ENCODE assay signal across 21 cellular contexts in the genomic region with DNA sequence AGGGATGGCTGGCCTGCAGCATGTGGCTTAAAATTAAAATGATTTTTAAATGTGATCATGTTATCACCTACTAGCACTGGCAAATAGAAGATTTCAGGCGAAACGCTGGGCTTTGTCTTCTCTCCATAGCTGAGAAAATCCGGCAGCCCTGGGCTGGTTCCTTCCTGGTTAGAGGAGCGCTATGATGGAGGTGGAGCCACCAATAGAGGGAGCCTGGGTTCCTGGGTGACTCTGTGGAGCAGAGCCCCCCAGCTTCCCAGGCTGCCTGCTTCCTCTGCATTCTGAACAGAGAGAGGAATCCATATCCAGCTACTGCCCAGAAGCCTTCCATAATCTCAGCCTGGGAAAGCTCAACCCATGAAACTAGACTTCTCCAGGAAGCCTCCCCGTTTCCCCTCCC. TPM values are rescaled to one million over a fixed set of nuclear protein-coding genes. Genes with fewer than 3 reads are reported as not detected.
A peak's percentile ranks its signal among the peaks of the same experiment; 100 is the strongest.
DNase-seq lines count a peak whose midpoint lies in the region; ATAC-seq, FAIRE-seq and TF ChIP-seq lines count a peak whose summit lies in the region.
"Had no signal": no experiment of that assay in that cellular context is flagged by ENCODE, and none has a peak within 500 bp of the region (broad histone marks: within the 10 kb centered on the region; RNA-seq: fewer than 3 reads in every experiment).

No MANE protein-coding gene starts in this region.

- FAIRE-seq in urothelium cell line (lab: Jason Lieb, UNC) = no peak
- FAIRE-seq: GM12891 had no signal

- peak; percentile 75 for ATAC-seq in WTC11
- no peak for ATAC-seq in mucosa of descending colon
- no peak for ATAC-seq in GM21576 (IDR thresholded peaks at IDR 0.05; ENCODE audit: unreplicated experiment)
- no peak for ATAC-seq in activated CD4-positive, alpha-beta T cell treated with anti-CD3 and anti-CD28 coated beads for 36 hours
- ATAC-seq in HG03097 (IDR thresholded peaks at IDR 0.05; ENCODE audit: low FRiP score, unreplicated experiment) = no peak
- ATAC-seq: activated CD8-positive, alpha-beta memory T cell treated with anti-CD3 and anti-CD28 coated beads, Interleukin-2, amount 10 ng/mL, durations not matched to agents 7 days and 5 days; psoas muscle had no signal

- intact Hi-C loops in mucosa of descending colon (cut with DNase I, micrococcal nuclease) = no loop called here
- intact Hi-C loops in activated CD4-positive, alpha-beta T cell treated with anti-CD3 and anti-CD28 coated beads for 36 hours (cut with DNase I, micrococcal nuclease) = no loop called here

- peaks cover 6% of the 10 kb centered on the region for H3K9me3 Mint-ChIP-seq in WTC11
- H3K9me3 Mint-ChIP-seq in activated CD4-positive, alpha-beta T cell treated with anti-CD3 and anti-CD28 coated beads for 36 hours (ENCODE audit: low read depth) = no peaks in the 10 kb centered on the region
- H3K9me3 Mint-ChIP-seq: nephron had no signal

- DNase-seq in D341Med (ENCODE audit: low spot score) (peak; percentile 62), HT-29 (ENCODE audit: low spot score) (peak; percentile 30), WTC11 (ENCODE audit: low spot score) (peak; percentile 21), mucosa of descending colon (peak in 2 of 3 donors; percentile 12 to 14), urothelium cell line (ENCODE audit: low spot score) (no peak)
- DNase-seq in activated CD4-positive, alpha-beta T cell treated with anti-CD3 and anti-CD28 coated beads for 36 hours = no peak
- DNase-seq: activated CD8-positive, alpha-beta memory T cell treated with anti-CD3 and anti-CD28 coated beads, Interleukin-2, amount 10 ng/mL, durations not matched to agents 7 days and 5 days; central memory CD4-positive, alpha-beta T cell; GF-D8; head of caudate nucleus; mesenchymal stem cell; MM.1S; NCI-H1694 treated with DMSO at 0.1 percent for 48 hours; OCI-M1; testis had no signal

- H3K4me3 ChIP-seq in mucosa of descending colon = no peak overlapping the region
- H3K4me3 ChIP-seq: psoas muscle, testis had no signal

- TF ChIP-seq CTCF in WTC11 (IDR thresholded peaks at IDR 0.05) = no peak
- no peak for TF ChIP-seq CTCF in mucosa of descending colon (IDR thresholded peaks at IDR 0.05)

- H3K9me3 ChIP-seq in mucosa of descending colon = no peaks in the 10 kb centered on the region
- H3K9me3 ChIP-seq: Caco-2, psoas muscle, testis had no signal

- no peaks in the 10 kb centered on the region for H3K27me3 Mint-ChIP-seq in WTC11 (ENCODE audit: low read depth)
- H3K27me3 Mint-ChIP-seq in activated CD4-positive, alpha-beta T cell treated with anti-CD3 and anti-CD28 coated beads for 36 hours = no peaks in the 10 kb centered on the region
- H3K27me3 Mint-ChIP-seq: activated CD8-positive, alpha-beta memory T cell treated with anti-CD3 and anti-CD28 coated beads, Interleukin-2, amount 10 ng/mL, durations not matched to agents 7 days and 5 days had no signal

- no peak overlapping the region for H3K4me3 Mint-ChIP-seq in WTC11
- no peak overlapping the region for H3K4me3 Mint-ChIP-seq in activated CD4-positive, alpha-beta T cell treated with anti-CD3 and anti-CD28 coated beads for 36 hours
- H3K4me3 Mint-ChIP-seq: activated CD8-positive, alpha-beta memory T cell treated with anti-CD3 and anti-CD28 coated beads, Interleukin-2, amount 10 ng/mL, durations not matched to agents 7 days and 5 days; nephron had no signal

- H3K4me1 ChIP-seq in mucosa of descending colon (ENCODE audit: low read depth) = peaks cover 3% of the 10 kb centered on the region
- H3K4me1 ChIP-seq: Caco-2, testis had no signal

- H3K4me1 Mint-ChIP-seq in WTC11 = 0 out of 2 replicates have a peak, but pooled peaks cover 3% of the 10 kb centered on the region
- H3K4me1 Mint-ChIP-seq in activated CD4-positive, alpha-beta T cell treated with anti-CD3 and anti-CD28 coated beads for 36 hours = peaks cover 5% of the 10 kb centered on the region

- CTCF ChIA-PET in WTC11 (lab: Charles Lee) = interaction anchor here (0.6 to 4.2 kb wide), 8 partner anchors 13 to 433 kb away, joined by 3 to 37 read pairs (median 4); no protein-coding TSS in a partner anchor
- CTCF ChIA-PET in activated CD4-positive, alpha-beta T cell treated with anti-CD3 and anti-CD28 coated beads for 36 hours (lab: Charles Lee) = interaction anchor here (0.8 to 6.1 kb wide), 2 partner anchors 14 to 28 kb away, joined by 3 to 21 read pairs; no protein-coding TSS in a partner anchor

- H3K27ac Mint-ChIP-seq in WTC11 = no peak overlapping the region
- H3K27ac Mint-ChIP-seq in activated CD4-positive, alpha-beta T cell treated with anti-CD3 and anti-CD28 coated beads for 36 hours = no peak overlapping the region
- H3K27ac Mint-ChIP-seq: activated CD8-positive, alpha-beta memory T cell treated with anti-CD3 and anti-CD28 coated beads, Interleukin-2, amount 10 ng/mL, durations not matched to agents 7 days and 5 days; nephron had no signal

- no peaks in the 10 kb centered on the region for H3K36me3 ChIP-seq in mucosa of descending colon (ENCODE audit: low read depth)

- POLR2A ChIA-PET in WTC11 (lab: Charles Lee) = no interaction called here
- POLR2A ChIA-PET in activated CD4-positive, alpha-beta T cell treated with anti-CD3 and anti-CD28 coated beads for 36 hours (lab: Charles Lee) = no interaction called here

- no peaks in the 10 kb centered on the region for H3K36me3 Mint-ChIP-seq in WTC11
- H3K36me3 Mint-ChIP-seq in activated CD4-positive, alpha-beta T cell treated with anti-CD3 and anti-CD28 coated beads for 36 hours (ENCODE audit: low read depth) = no peaks in the 10 kb centered on the region
- H3K36me3 Mint-ChIP-seq: activated CD8-positive, alpha-beta memory T cell treated with anti-CD3 and anti-CD28 coated beads, Interleukin-2, amount 10 ng/mL, durations not matched to agents 7 days and 5 days had no signal

TF ChIP-seq in WTC11, 78 proteins besides CTCF, POLR2A, EP300 and RAD21 (continues in another document):
- TF ChIP-seq AR (CRISPR knock-in tag; IDR thresholded peaks at IDR 0.05) = no peak
- no peak for TF ChIP-seq FOXJ3 (CRISPR knock-in tag; IDR thresholded peaks at IDR 0.05; ENCODE audit: borderline replicate concordance)
- TF ChIP-seq CDX4 (CRISPR knock-in tag; IDR thresholded peaks at IDR 0.05; ENCODE audit: borderline replicate concordance) = no peak
- TF ChIP-seq RELA (CRISPR knock-in tag; IDR thresholded peaks at IDR 0.05; ENCODE audit: borderline replicate concordance) = no peak
- TF ChIP-seq JUN (CRISPR knock-in tag; IDR thresholded peaks at IDR 0.05) = no peak
- TF ChIP-seq, protein P1, sequence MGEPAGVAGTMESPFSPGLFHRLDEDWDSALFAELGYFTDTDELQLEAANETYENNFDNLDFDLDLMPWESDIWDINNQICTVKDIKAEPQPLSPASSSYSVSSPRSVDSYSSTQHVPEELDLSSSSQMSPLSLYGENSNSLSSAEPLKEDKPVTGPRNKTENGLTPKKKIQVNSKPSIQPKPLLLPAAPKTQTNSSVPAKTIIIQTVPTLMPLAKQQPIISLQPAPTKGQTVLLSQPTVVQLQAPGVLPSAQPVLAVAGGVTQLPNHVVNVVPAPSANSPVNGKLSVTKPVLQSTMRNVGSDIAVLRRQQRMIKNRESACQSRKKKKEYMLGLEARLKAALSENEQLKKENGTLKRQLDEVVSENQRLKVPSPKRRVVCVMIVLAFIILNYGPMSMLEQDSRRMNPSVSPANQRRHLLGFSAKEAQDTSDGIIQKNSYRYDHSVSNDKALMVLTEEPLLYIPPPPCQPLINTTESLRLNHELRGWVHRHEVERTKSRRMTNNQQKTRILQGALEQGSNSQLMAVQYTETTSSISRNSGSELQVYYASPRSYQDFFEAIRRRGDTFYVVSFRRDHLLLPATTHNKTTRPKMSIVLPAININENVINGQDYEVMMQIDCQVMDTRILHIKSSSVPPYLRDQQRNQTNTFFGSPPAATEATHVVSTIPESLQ (CRISPR knock-in tag; IDR thresholded peaks at IDR 0.05) = no peak
- no peak for TF ChIP-seq HMGA2 (CRISPR knock-in tag; IDR thresholded peaks at IDR 0.05)
- TF ChIP-seq E2F1 (CRISPR knock-in tag; IDR thresholded peaks at IDR 0.05) = no peak

RNA-seq across cellular contexts. Expression of gene IQSEC1, which starts 32.6 kb away (rescaled TPM):
- total RNA-seq in HT-29 (2014; rRNA removed; shearing (Covaris generic)) = 3.6 and 4.8 TPM in 2 replicates
- total RNA-seq in WTC11 (2021) (35.0 to 37.2 TPM (median 36.4 TPM) in 3 replicates), mucosa of descending colon (10 to 100 TPM; 19.8 to 42.2 (median 21.9) TPM)
- total RNA-seq in activated CD4-positive, alpha-beta T cell treated with anti-CD3 and anti-CD28 coated beads for 36 hours = 10 to 100 TPM; 36.8 to 40.4 TPM

Comparison
In these comparisons a context has a peak if more than half of its experiments do, and no peak if none do; other contexts are left out.
1. DNase-seq: peak in D341Med (single experiment), HT-29 (single experiment), WTC11 (single experiment) and mucosa of descending colon (2 of 3); none in urothelium cell line (single experiment) and activated CD4-positive, alpha-beta T cell treated with anti-CD3 and anti-CD28 coated beads for 36 hours (single experiment).